In genomic region chr15:78873796-78874761, GRCh38 we compare ENCODE assay signal across 8 cellular contexts. TPM values are rescaled to one million over a fixed set of nuclear protein-coding genes. Genes with fewer than 3 reads are reported as not detected.
DNase-seq lines count a peak whose midpoint lies in the region; ATAC-seq and TF ChIP-seq lines count a peak whose summit lies in the region.

No MANE protein-coding gene starts in this region.

- H3K4me2 ChIP-seq in Loucy (ENCODE audit: low read depth, low read length, poor library complexity, severe bottlenecking) = peak overlapping the region; percentile 94

- H3K9ac ChIP-seq in Loucy (ENCODE audit: low read depth, low read length, poor library complexity, severe bottlenecking) = peak overlapping the region; percentile 100

- H3F3A ChIP-seq in Loucy (ENCODE audit: low read depth) = no peaks in the 10 kb centered on the region

- TF ChIP-seq CTCF in Loucy (conservative IDR thresholded peaks at IDR 0.05; ENCODE audit: low read length) = peak; percentile 2; the same call in 1 of the 2 replicates
- TF ChIP-seq CTCF in fibroblast of villous mesenchyme (IDR thresholded peaks at IDR 0.05; ENCODE audit: insufficient read depth, low read depth, low read length) = no peak
- no peak for TF ChIP-seq CTCF in prostate gland (IDR thresholded peaks at IDR 0.05)

- peak; percentile 40 for DNase-seq in EL
- DNase-seq in activated T-cell treated with anti-CD3 and anti-CD28 coated beads, Interleukin-2, amount 50 U/mL, for 72 hours = peak; percentile 45 to 46
- DNase-seq in fibroblast of villous mesenchyme (ENCODE audit: low read depth) = peak; percentile 52
- no peak for DNase-seq in prostate gland (ENCODE audit: low spot score)
- DNase-seq in mucosa of gallbladder (ENCODE audit: low spot score) = no peak
- DNase-seq in NK-92 treated with Interleukin-12 subunit alpha and Interleukin-12 subunit beta, amount 100 ng/mL, for 24 hours (lab: John Stamatoyannopoulos, UW) = no peak

- intact Hi-C loops in prostate gland (cut with DNase I) = no loop called here

- peak overlapping the region; percentile 96 for H3K4me3 ChIP-seq in Loucy (ENCODE audit: low read length, poor library complexity, severe bottlenecking)
- H3K4me3 ChIP-seq in fibroblast of villous mesenchyme (ENCODE audit: low read depth, low read length) = peak overlapping the region; percentile 93
- H3K4me3 ChIP-seq in prostate gland = peak overlapping the region; percentile 89 to 100

- no peak for TF ChIP-seq POLR2A in prostate gland (IDR thresholded peaks at IDR 0.05)

- H2AFZ ChIP-seq in Loucy (ENCODE audit: low read length) = no peak overlapping the region

- under 1% methylated on average over 38 of the region's 38 CpGs for WGBS in prostate gland

- no peaks in the 10 kb centered on the region for H3K9me2 ChIP-seq in Loucy (replicated peaks; ENCODE audit: low read depth, low read length)

- H3K4me1 ChIP-seq in Loucy (ENCODE audit: insufficient read depth, low read length, poor library complexity, severe bottlenecking) (peaks cover 42% of the 10 kb centered on the region), prostate gland (replicated peaks) (peaks cover 10% of the 10 kb centered on the region)

- H3K27ac Mint-ChIP-seq in activated T-cell treated with anti-CD3 and anti-CD28 coated beads, Interleukin-2, amount 50 U/mL, for 72 hours = peak overlapping the region; percentile 96

- no peaks in the 10 kb centered on the region for H3K9me3 Mint-ChIP-seq in activated T-cell treated with anti-CD3 and anti-CD28 coated beads, Interleukin-2, amount 50 U/mL, for 72 hours

- H3K36me3 Mint-ChIP-seq in activated T-cell treated with anti-CD3 and anti-CD28 coated beads, Interleukin-2, amount 50 U/mL, for 72 hours (ENCODE audit: insufficient read depth in 2 of 2) = peaks cover 13 to 16% of the 10 kb centered on the region in 2 donors

- peaks cover 62% of the 10 kb centered on the region for H3K4me1 Mint-ChIP-seq in activated T-cell treated with anti-CD3 and anti-CD28 coated beads, Interleukin-2, amount 50 U/mL, for 72 hours (ENCODE audit: low read depth)

- no peak for ATAC-seq in activated T-cell treated with anti-CD3 and anti-CD28 coated beads, Interleukin-2, amount 50 U/mL, for 72 hours (replicated peaks in 1 of 2)
- no peak for ATAC-seq in GM19023 (IDR thresholded peaks at IDR 0.05; ENCODE audit: unreplicated experiment)

- no peaks in the 10 kb centered on the region for H3K27me3 Mint-ChIP-seq in activated T-cell treated with anti-CD3 and anti-CD28 coated beads, Interleukin-2, amount 50 U/mL, for 72 hours (ENCODE audit: low read depth)

- H3K79me2 ChIP-seq in Loucy (ENCODE audit: insufficient read depth, low read length) = peaks cover 62% of the 10 kb centered on the region

- H3K4me3 Mint-ChIP-seq in activated T-cell treated with anti-CD3 and anti-CD28 coated beads, Interleukin-2, amount 50 U/mL, for 72 hours = peak overlapping the region; percentile 89 to 91

- H3K27me3 ChIP-seq in Loucy (ENCODE audit: insufficient read depth, low read length, poor library complexity, severe bottlenecking) (peaks cover 4% of the 10 kb centered on the region), prostate gland (replicated peaks; ENCODE audit: insufficient read depth) (no peaks in the 10 kb centered on the region)

- H3K9me3 ChIP-seq in Loucy (ENCODE audit: insufficient read depth, low read depth, low read length) = no peaks in the 10 kb centered on the region
- H3K9me3 ChIP-seq in prostate gland = no peaks in the 10 kb centered on the region

- peak overlapping the region; percentile 99 to 100 for H3K27ac ChIP-seq in prostate gland

- peaks cover 55% of the 10 kb centered on the region for H4K20me1 ChIP-seq in Loucy (ENCODE audit: insufficient read depth, low read length, poor library complexity, severe bottlenecking)

- H3K36me3 ChIP-seq in Loucy (ENCODE audit: insufficient read depth, low read length) (no peaks in the 10 kb centered on the region), prostate gland (no peaks in the 10 kb centered on the region)

RNA-seq across cellular contexts. Expression of gene MORF4L1, which starts 1.4 kb away (rescaled TPM):
- 100 to 1,000 TPM; 170 TPM for total RNA-seq in activated T-cell treated with anti-CD3 and anti-CD28 coated beads, Interleukin-2, amount 50 U/mL, for 72 hours
- 366 and 480 TPM in 2 replicates for total RNA-seq in fibroblast of villous mesenchyme
- total RNA-seq in prostate gland = 100 to 1,000 TPM; 151 to 304 TPM
- total RNA-seq in mucosa of gallbladder = 309 TPM

Comparison
In these comparisons a context has a peak if more than half of its experiments do, and no peak if none do; other contexts are left out.
1. DNase-seq: peak in EL (single experiment), activated T-cell treated with anti-CD3 and anti-CD28 coated beads, Interleukin-2, amount 50 U/mL, for 72 hours (2 of 2) and fibroblast of villous mesenchyme (single experiment); none in prostate gland (single experiment), mucosa of gallbladder (single experiment) and NK-92 treated with Interleukin-12 subunit alpha and Interleukin-12 subunit beta, amount 100 ng/mL, for 24 hours (single experiment).
2. Peak in every context shown above with its lines, with median percentiles within 50 percentile points of each other: H3K4me3 ChIP-seq.